In genomic region chr3:160434071-160434470, GRCh38 we compare ENCODE assay signal across 21 cellular contexts. TPM values are rescaled to one million over a fixed set of nuclear protein-coding genes. Genes with fewer than 3 reads are reported as not detected.
DNase-seq lines count a peak whose midpoint lies in the region; ATAC-seq and TF ChIP-seq lines count a peak whose summit lies in the region.
"Had no signal": no experiment of that assay in that cellular context is flagged by ENCODE, and none has a peak within 500 bp of the region (broad histone marks: within the 10 kb centered on the region; RNA-seq: fewer than 3 reads in every experiment).

No MANE protein-coding gene starts in this region.

- intact Hi-C loops in Panc1 (cut with micrococcal nuclease; ENCODE audit: unreplicated experiment) = no loop called here

- H3K36me3 ChIP-seq in Panc1 (ENCODE audit: control insufficient read depth, insufficient read depth, low read length) (peaks cover 68% of the 10 kb centered on the region), osteoblast (ENCODE audit: insufficient read depth, low read length) (peaks cover 82% of the 10 kb centered on the region)

- H3K27me3 ChIP-seq in Panc1 (ENCODE audit: control insufficient read depth, insufficient read depth, low read length) (no peaks in the 10 kb centered on the region), osteoblast (ENCODE audit: insufficient read depth, low read length) (no peaks in the 10 kb centered on the region)
- H3K27me3 ChIP-seq: SJCRH30, vagina had no signal

- no TSS peak for BruUV-seq in Panc1 (replicated peaks; lab: Mats Ljungman, UMichigan)

- in situ Hi-C loops in Panc1 (cut with HindIII; ENCODE audit: low pct_unique_long_range_greater_than_20kb, low sequenced_read_pairs) = no loop called here

- H2AFZ ChIP-seq in osteoblast (ENCODE audit: low read length) = no peak overlapping the region

- DNase-seq in EH (ENCODE audit: low read depth) = peak; percentile 75
- DNase-seq in Panc1 (ENCODE audit: low read depth, low spot score) = no peak
- peak; percentile 53 for DNase-seq in choroid plexus epithelial cell (ENCODE audit: low read depth)
- peak; percentile 66 for DNase-seq in osteoblast (ENCODE audit: insufficient read length, low spot score, missing footprints)
- no peak for DNase-seq in dermis blood vessel endothelial cell
- DNase-seq in NCI-H82 (lab: John Stamatoyannopoulos, UW) = no peak
- DNase-seq: activated B cell treated with CpG ODN at 0.5 μM for 24 hours; activated CD8-positive, alpha-beta T cell treated with anti-CD3 and anti-CD28 coated beads, Interleukin-2, amount 10 ng/mL, durations not matched to agents 7 days and 5 days; activated T-cell treated with anti-CD3 and anti-CD28 coated beads, Interleukin-2, amount 50 U/mL, for 72 hours; caudate nucleus; DMS53; effector CD4-positive, alpha-beta T cell; NCI-H1105; NCI-H2171 treated with DMSO at 0.1 percent for 48 hours; NCI-H748 treated with DMSO at 0.1 percent for 48 hours; SJCRH30; stimulated activated CD4-positive, alpha-beta T cell treated with anti-CD3 and anti-CD28 coated beads, Interleukin-4, amount 100 ng/mL, for 4 hours had no signal

- TF ChIP-seq CTCF in Panc1 (IDR thresholded peaks at IDR 0.05) = no peak
- TF ChIP-seq CTCF in choroid plexus epithelial cell (conservative IDR thresholded peaks at IDR 0.05; ENCODE audit: low read depth, low read length) = no peak
- TF ChIP-seq CTCF in osteoblast (IDR thresholded peaks at IDR 0.05; ENCODE audit: extremely low read depth, low read depth, low read length) = no peak

- H3K79me2 ChIP-seq in osteoblast (ENCODE audit: insufficient read depth, low read length) = peaks cover 54% of the 10 kb centered on the region

- POLR2A ChIA-PET in Panc1 (lab: Charles Lee) = no interaction called here

- H3K9me3 ChIP-seq in Panc1 (ENCODE audit: control insufficient read depth, insufficient read depth, low read depth, low read length) (no peaks in the 10 kb centered on the region), osteoblast (ENCODE audit: low read depth, low read length) (no peaks in the 10 kb centered on the region)
- H3K9me3 ChIP-seq: SJCRH30, vagina had no signal

- peak overlapping the region; percentile 7; the same call in 1 of the 2 replicates for H3K27ac ChIP-seq in Panc1 (ENCODE audit: low read length)
- H3K27ac ChIP-seq in osteoblast (ENCODE audit: low read depth, low read length) = peak overlapping the region; percentile 64
- H3K27ac ChIP-seq: C4-2B, SJCRH30, vagina had no signal

- H3K4me3 ChIP-seq in Panc1 (ENCODE audit: low read depth in 2 of 2, low read length in 2 of 2) (no peak overlapping the region), choroid plexus epithelial cell (ENCODE audit: low read depth, low read length) (no peak overlapping the region), osteoblast (ENCODE audit: insufficient read depth, low read length) (no peak overlapping the region)
- H3K4me3 ChIP-seq: SJCRH30, smooth muscle cell, vagina had no signal

- H3K4me2 ChIP-seq in osteoblast (ENCODE audit: insufficient read depth, low read length) = peak overlapping the region; percentile 37
- H3K4me2 ChIP-seq: smooth muscle cell had no signal

- no peaks in the 10 kb centered on the region for H3K4me1 ChIP-seq in Panc1 (ENCODE audit: control insufficient read depth, insufficient read depth, low read length)
- H3K4me1 ChIP-seq in osteoblast (ENCODE audit: insufficient read depth, low read length) = peaks cover 11% of the 10 kb centered on the region
- H3K4me1 ChIP-seq: SJCRH30, vagina had no signal

- ATAC-seq in Panc1 = no peak
- no peak for ATAC-seq in HG03378 (IDR thresholded peaks at IDR 0.05; ENCODE audit: unreplicated experiment)
- ATAC-seq: activated CD8-positive, alpha-beta T cell treated with anti-CD3 and anti-CD28 coated beads, Interleukin-2, amount 10 ng/mL, durations not matched to agents 7 days and 5 days; activated T-cell treated with anti-CD3 and anti-CD28 coated beads, Interleukin-2, amount 50 U/mL, for 72 hours had no signal

- no peaks in the 10 kb centered on the region for H4K20me1 ChIP-seq in osteoblast (ENCODE audit: insufficient read depth, low read length)

- CTCF ChIA-PET in Panc1 (lab: Charles Lee) = no interaction called here

RNA-seq across cellular contexts. Expression of gene TRIM59, which starts 15.5 kb away (rescaled TPM):
- 27.9 TPM for total RNA-seq in Panc1 (2021; ENCODE audit: unreplicated experiment)
- polyA plus RNA-seq in Panc1 (2012; ENCODE audit: insufficient read length) = 9.2 TPM
- total RNA-seq in osteoblast = 21.5 and 22.1 TPM in 2 replicates
- 19.7 and 30.5 TPM in 2 replicates for total RNA-seq in dermis blood vessel endothelial cell

RNA-seq across cellular contexts. Expression of gene SMC4, which starts 34.6 kb away (rescaled TPM):
- total RNA-seq in Panc1 (2021; ENCODE audit: unreplicated experiment) = 160 TPM
- 57.2 TPM for polyA plus RNA-seq in Panc1 (2012; ENCODE audit: insufficient read length)
- total RNA-seq in osteoblast = 32.9 and 44.2 TPM in 2 replicates
- 46.8 and 131 TPM in 2 replicates for total RNA-seq in dermis blood vessel endothelial cell

RNA-seq across cellular contexts. Expression of gene IFT80, which starts 35.0 kb away (rescaled TPM):
- total RNA-seq in Panc1 (2021; ENCODE audit: unreplicated experiment) (35.1 TPM), osteoblast (63.0 and 63.6 TPM in 2 replicates), dermis blood vessel endothelial cell (28.6 and 31.4 TPM in 2 replicates)
- 19.5 TPM for polyA plus RNA-seq in Panc1 (2012; ENCODE audit: insufficient read length)

Comparison
In these comparisons a context has a peak if more than half of its experiments do, and no peak if none do; other contexts are left out.
1. DNase-seq: peak in EH (single experiment), choroid plexus epithelial cell (single experiment) and osteoblast (single experiment); none in Panc1 (single experiment), dermis blood vessel endothelial cell (single experiment) and NCI-H82 (single experiment).